In genomic region chr4:48653217-48654014, GRCh38 we compare ENCODE assay signal across 8 cellular contexts.
DNase-seq lines count a peak whose midpoint lies in the region; ATAC-seq lines count a peak whose summit lies in the region.

No MANE protein-coding gene starts in this region.

- no peak overlapping the region for H3K14ac ChIP-seq in trophoblast cell (ENCODE audit: low read length)

- H3K79me1 ChIP-seq in trophoblast cell (ENCODE audit: low read length), result no peaks in the 10 kb centered on the region

- DNase-seq in ELF-1 (ENCODE audit: low read depth, low spot score), result peak; percentile 22
- DNase-seq in activated CD4-positive, alpha-beta T cell treated with anti-CD3 and anti-CD28 coated beads, Interleukin-2, amount 50 U/mL, for 48 hours, result peak; percentile 48 to 56
- DNase-seq in fibroblast of peridontal ligament (ENCODE audit: extremely low read depth), result peak; percentile 79
- peak in 1 of 2 donors; percentile 16 for DNase-seq in trophoblast cell
- DNase-seq in ACHN, result no peak
- no peak for DNase-seq in NCI-H1105 (lab: John Stamatoyannopoulos, UW)
- DNase-seq in DMS153 treated with DMSO at 0.1 percent for 48 hours (lab: John Stamatoyannopoulos, UW; ENCODE audit: unreplicated experiment), result no peak

- H3K36me3 ChIP-seq in trophoblast cell (ENCODE audit: control insufficient read depth in 1 of 2, insufficient read depth in 2 of 2, low read length in 2 of 2), result no peaks in the 10 kb centered on the region

- no peaks in the 10 kb centered on the region for H3K27me3 ChIP-seq in trophoblast cell (ENCODE audit: insufficient read depth, low read length)

- H3K4me2 ChIP-seq in trophoblast cell (ENCODE audit: low read length), result no peak overlapping the region

- no peak overlapping the region for H2AFZ ChIP-seq in trophoblast cell (ENCODE audit: insufficient read depth, low read length, poor library complexity)

- H3K4me1 ChIP-seq in trophoblast cell (ENCODE audit: control insufficient read depth in 1 of 2, insufficient read depth in 2 of 2, low read length in 2 of 2), result peaks cover 0 to 4% of the 10 kb centered on the region in 2 experiments

- peak overlapping the region; percentile 62 for H4K12ac ChIP-seq in trophoblast cell (ENCODE audit: low read depth, low read length)

- H3K9me3 ChIP-seq in trophoblast cell (ENCODE audit: insufficient read depth, low read depth, low read length), result no peaks in the 10 kb centered on the region

- H2BK12ac ChIP-seq in trophoblast cell (ENCODE audit: low read length), result no peak overlapping the region

- WGBS in trophoblast cell (ENCODE audit: extremely low coverage, insufficient coverage, insufficient read length), result no CpG with 5 or more reads among the region's 8 CpGs

- no peak overlapping the region for H3K23ac ChIP-seq in trophoblast cell (ENCODE audit: low read length)

- no peak overlapping the region for H3K4ac ChIP-seq in trophoblast cell (ENCODE audit: low read depth, low read length)

- no peak overlapping the region for H4K8ac ChIP-seq in trophoblast cell (ENCODE audit: low read depth, low read length)

- no peak for ATAC-seq in GM19397 (IDR thresholded peaks at IDR 0.05; ENCODE audit: unreplicated experiment)

- no peak overlapping the region for H3K4me3 ChIP-seq in trophoblast cell (ENCODE audit: low read depth, low read length)

- in situ Hi-C loops in ACHN (cut with HindIII; ENCODE audit: low pct_ligation_motif_present, low pct_unique_long_range_greater_than_20kb, low sequenced_read_pairs), result no loop called here

- H2BK5ac ChIP-seq in trophoblast cell (ENCODE audit: low read depth, low read length, poor library complexity), result no peak overlapping the region

- no peak overlapping the region for H4K91ac ChIP-seq in trophoblast cell (ENCODE audit: low read depth, low read length)

- H3K27ac ChIP-seq in trophoblast cell (ENCODE audit: low read depth, low read length), result no peak overlapping the region

- no peak overlapping the region for H2BK120ac ChIP-seq in trophoblast cell (ENCODE audit: insufficient read depth, low read length, poor library complexity)

- H3K18ac ChIP-seq in trophoblast cell (ENCODE audit: low read length), result no peak overlapping the region

- no peaks in the 10 kb centered on the region for H3K79me2 ChIP-seq in trophoblast cell (ENCODE audit: control insufficient read depth, insufficient read depth, low read length, poor library complexity)

- no peak overlapping the region for H2AK5ac ChIP-seq in trophoblast cell (ENCODE audit: low read length)

- H3K9ac ChIP-seq in trophoblast cell (ENCODE audit: low read length), result no peak overlapping the region

Comparison
In these comparisons a context has a peak if more than half of its experiments do, and no peak if none do; other contexts are left out.
1. DNase-seq: peak in ELF-1 (single experiment), activated CD4-positive, alpha-beta T cell treated with anti-CD3 and anti-CD28 coated beads, Interleukin-2, amount 50 U/mL, for 48 hours (2 of 2) and fibroblast of peridontal ligament (single experiment); none in ACHN (single experiment), NCI-H1105 (single experiment) and DMS153 treated with DMSO at 0.1 percent for 48 hours (single experiment).